ENCODE assay signal across 9 cellular contexts in genomic region chr14:95683793-95684192, GRCh38. TPM values are rescaled to one million over a fixed set of nuclear protein-coding genes. Genes with fewer than 3 reads are reported as not detected.
DNase-seq lines count a peak whose midpoint lies in the region; ATAC-seq and TF ChIP-seq lines count a peak whose summit lies in the region.
"Had no signal": no experiment of that assay in that cellular context is flagged by ENCODE, and none has a peak within 500 bp of the region (broad histone marks: within the 10 kb centered on the region; RNA-seq: fewer than 3 reads in every experiment).

No MANE protein-coding gene starts in this region.

- H3K27me3 ChIP-seq in left ventricle myocardium inferior (ENCODE audit: low read depth) (peaks cover 59% of the 10 kb centered on the region), SJCRH30 (0 out of 2 replicates have a peak, but pooled peaks cover 4% of the 10 kb centered on the region)

- H3K27ac ChIP-seq in left ventricle myocardium inferior (replicated peaks), result no peak overlapping the region
- H3K27ac ChIP-seq in SJCRH30, result no peak overlapping the region
- H3K27ac ChIP-seq: skin epidermis had no signal

- no peaks in the 10 kb centered on the region for H3K36me3 ChIP-seq in left ventricle myocardium inferior
- H3K36me3 ChIP-seq in SJCRH30, result no peaks in the 10 kb centered on the region

- no peak for ATAC-seq in Right ventricle myocardium superior (ENCODE audit: poor library complexity)
- ATAC-seq in esophagus mucosa, result peak; percentile 71
- no peak for ATAC-seq in HG03439 (IDR thresholded peaks at IDR 0.05; ENCODE audit: unreplicated experiment)

- H3K4me1 ChIP-seq in left ventricle myocardium inferior (no peaks in the 10 kb centered on the region), SJCRH30 (no peaks in the 10 kb centered on the region)

- peak; percentile 44 for TF ChIP-seq CTCF in left ventricle myocardium inferior (IDR thresholded peaks at IDR 0.05; ENCODE audit: borderline replicate concordance)

- intact Hi-C loops in left ventricle myocardium inferior (cut with micrococcal nuclease) (no loop called here), Right ventricle myocardium superior (cut with DNase I) (loop anchor here (10.0 kb wide), 1 partner anchor 119 kb away; no protein-coding TSS in a partner anchor)

- H3K9me3 ChIP-seq in left ventricle myocardium inferior (replicated peaks), result no peaks in the 10 kb centered on the region
- no peaks in the 10 kb centered on the region for H3K9me3 ChIP-seq in SJCRH30 (replicated peaks)

- H3K4me3 ChIP-seq in left ventricle myocardium inferior, result no peak overlapping the region
- H3K4me3 ChIP-seq in SJCRH30, result no peak overlapping the region
- H3K4me3 ChIP-seq: skin epidermis had no signal

- DNase-seq in left ventricle myocardium inferior (no peak), Right ventricle myocardium superior (no peak), SJCRH30 (peak; percentile 16 to 49), NCI-H1417 treated with DMSO at 0.1 percent for 48 hours (lab: John Stamatoyannopoulos, UW) (no peak), mesenteric fat pad (ENCODE audit: low spot score) (no peak)
- DNase-seq in stimulated activated CD8-positive, alpha-beta memory T cell treated with anti-CD3 and anti-CD28 coated beads, Interleukin-4, amount 100 ng/mL, for 24 hours (ENCODE audit: low read depth), result peak; percentile 3

RNA-seq across cellular contexts. Expression of gene TCL1B, which starts 2.4 kb away (rescaled TPM):
- not detected for total RNA-seq in left ventricle myocardium inferior
- total RNA-seq in Right ventricle myocardium superior, result not detected
- total RNA-seq in SJCRH30 (2014; rRNA removed; shearing (Covaris generic)), result not detected in 2 replicates
- not detected for total RNA-seq in esophagus mucosa
- total RNA-seq in mesenteric fat pad, result not detected

RNA-seq across cellular contexts. Expression of gene TCL1A, which starts 30.1 kb away (rescaled TPM):
- total RNA-seq in left ventricle myocardium inferior (not detected), Right ventricle myocardium superior (not detected), esophagus mucosa (0.40 TPM), mesenteric fat pad (not detected)
- not detected in 2 replicates for total RNA-seq in SJCRH30 (2014; rRNA removed; shearing (Covaris generic))

Comparison
In these comparisons a context has a peak if more than half of its experiments do, and no peak if none do; other contexts are left out.
1. DNase-seq: peak in SJCRH30 (2 of 2) and stimulated activated CD8-positive, alpha-beta memory T cell treated with anti-CD3 and anti-CD28 coated beads, Interleukin-4, amount 100 ng/mL, for 24 hours (single experiment); none in left ventricle myocardium inferior (single experiment), Right ventricle myocardium superior (single experiment), NCI-H1417 treated with DMSO at 0.1 percent for 48 hours (single experiment) and mesenteric fat pad (single experiment).